ENCODE assay signal across 1 cellular context in the genomic region with DNA sequence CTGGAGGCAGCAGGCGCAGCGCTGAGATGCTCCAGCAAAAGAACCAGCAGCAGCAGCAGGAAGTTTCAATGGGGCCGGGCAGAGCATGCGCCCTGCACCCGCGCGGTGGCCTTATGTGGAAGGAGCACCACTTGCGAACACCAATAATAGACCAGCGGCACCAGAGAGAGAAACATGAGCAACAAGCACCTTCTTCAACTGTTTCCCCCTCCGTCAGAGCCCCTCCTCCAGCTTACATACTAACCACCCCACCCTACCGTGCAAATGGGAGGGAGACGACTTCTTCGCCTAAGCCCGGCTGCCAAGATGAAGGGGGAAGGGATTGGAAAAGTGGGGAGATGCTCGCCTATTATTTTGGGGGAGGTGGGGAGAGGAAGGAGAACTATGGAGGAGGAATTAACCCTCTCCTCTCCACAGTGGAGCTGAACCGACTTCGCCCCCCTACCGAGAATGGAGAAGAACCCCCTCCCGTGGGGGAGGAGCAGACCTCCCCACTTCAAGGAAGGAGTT.
A peak's percentile ranks its signal among the peaks of the same experiment; 100 is the strongest.
TF ChIP-seq lines count a peak whose summit lies in the region.

No MANE protein-coding gene starts in this region.

TF ChIP-seq in K562, 482 proteins besides CTCF, POLR2A, EP300 and RAD21 (continued from another document and continues in another):
- TF ChIP-seq, protein P1, sequence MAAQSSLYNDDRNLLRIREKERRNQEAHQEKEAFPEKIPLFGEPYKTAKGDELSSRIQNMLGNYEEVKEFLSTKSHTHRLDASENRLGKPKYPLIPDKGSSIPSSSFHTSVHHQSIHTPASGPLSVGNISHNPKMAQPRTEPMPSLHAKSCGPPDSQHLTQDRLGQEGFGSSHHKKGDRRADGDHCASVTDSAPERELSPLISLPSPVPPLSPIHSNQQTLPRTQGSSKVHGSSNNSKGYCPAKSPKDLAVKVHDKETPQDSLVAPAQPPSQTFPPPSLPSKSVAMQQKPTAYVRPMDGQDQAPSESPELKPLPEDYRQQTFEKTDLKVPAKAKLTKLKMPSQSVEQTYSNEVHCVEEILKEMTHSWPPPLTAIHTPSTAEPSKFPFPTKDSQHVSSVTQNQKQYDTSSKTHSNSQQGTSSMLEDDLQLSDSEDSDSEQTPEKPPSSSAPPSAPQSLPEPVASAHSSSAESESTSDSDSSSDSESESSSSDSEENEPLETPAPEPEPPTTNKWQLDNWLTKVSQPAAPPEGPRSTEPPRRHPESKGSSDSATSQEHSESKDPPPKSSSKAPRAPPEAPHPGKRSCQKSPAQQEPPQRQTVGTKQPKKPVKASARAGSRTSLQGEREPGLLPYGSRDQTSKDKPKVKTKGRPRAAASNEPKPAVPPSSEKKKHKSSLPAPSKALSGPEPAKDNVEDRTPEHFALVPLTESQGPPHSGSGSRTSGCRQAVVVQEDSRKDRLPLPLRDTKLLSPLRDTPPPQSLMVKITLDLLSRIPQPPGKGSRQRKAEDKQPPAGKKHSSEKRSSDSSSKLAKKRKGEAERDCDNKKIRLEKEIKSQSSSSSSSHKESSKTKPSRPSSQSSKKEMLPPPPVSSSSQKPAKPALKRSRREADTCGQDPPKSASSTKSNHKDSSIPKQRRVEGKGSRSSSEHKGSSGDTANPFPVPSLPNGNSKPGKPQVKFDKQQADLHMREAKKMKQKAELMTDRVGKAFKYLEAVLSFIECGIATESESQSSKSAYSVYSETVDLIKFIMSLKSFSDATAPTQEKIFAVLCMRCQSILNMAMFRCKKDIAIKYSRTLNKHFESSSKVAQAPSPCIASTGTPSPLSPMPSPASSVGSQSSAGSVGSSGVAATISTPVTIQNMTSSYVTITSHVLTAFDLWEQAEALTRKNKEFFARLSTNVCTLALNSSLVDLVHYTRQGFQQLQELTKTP (IDR thresholded peaks at IDR 0.05; ENCODE audit: low read depth in 1 of 2, partially characterized antibody in 2 of 2) = peak in 1 of 2 experiments; percentile 60
- no peak for TF ChIP-seq ZNF717 (CRISPR knock-in tag; IDR thresholded peaks at IDR 0.05)
- TF ChIP-seq ATF1 (CRISPR knock-in tag; IDR thresholded peaks at IDR 0.05) = no peak
- peak; percentile 45 for TF ChIP-seq ATF1 (tag; IDR thresholded peaks at IDR 0.05)
- TF ChIP-seq NR2C2 (CRISPR knock-in tag; IDR thresholded peaks at IDR 0.05) = no peak
- TF ChIP-seq NR2C2 (tag; IDR thresholded peaks at IDR 0.05) = no peak
- TF ChIP-seq MLLT1 (IDR thresholded peaks at IDR 0.05) = 0 out of 4 replicates have a peak, but pooled peaks of 1 of the 2 experiments have one; percentile 34
- no peak for TF ChIP-seq KHSRP (IDR thresholded peaks at IDR 0.05)
- TF ChIP-seq SREBF2 (CRISPR knock-in tag; IDR thresholded peaks at IDR 0.05) = no peak
- peak; percentile 2; the same call in 1 of the 2 replicates for TF ChIP-seq POLR2AphosphoS5 (IDR thresholded peaks at IDR 0.05; ENCODE audit: control insufficient read depth, insufficient read depth, low read depth, low read length)
- TF ChIP-seq TEAD2 (tag; IDR thresholded peaks at IDR 0.05) = no peak
- TF ChIP-seq TAL1 (IDR thresholded peaks at IDR 0.05) = no peak; the same call in 1 of the 2 replicates
- TF ChIP-seq PCBP1 (IDR thresholded peaks at IDR 0.05; ENCODE audit: low read depth, low read length, poor library complexity, severe bottlenecking) = peak; percentile 2
- no peak for TF ChIP-seq SMC3 (conservative IDR thresholded peaks at IDR 0.05; ENCODE audit: insufficient read depth, low read depth, low read length)
- TF ChIP-seq ASH1L (IDR thresholded peaks at IDR 0.05; ENCODE audit: borderline replicate concordance, low read depth, partially characterized antibody) = no peak
- TF ChIP-seq, protein P2, sequence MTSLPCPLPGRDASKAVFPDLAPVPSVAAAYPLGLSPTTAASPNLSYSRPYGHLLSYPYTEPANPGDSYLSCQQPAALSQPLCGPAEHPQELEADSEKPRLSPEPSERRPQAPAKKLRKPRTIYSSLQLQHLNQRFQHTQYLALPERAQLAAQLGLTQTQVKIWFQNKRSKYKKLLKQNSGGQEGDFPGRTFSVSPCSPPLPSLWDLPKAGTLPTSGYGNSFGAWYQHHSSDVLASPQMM (CRISPR knock-in tag; IDR thresholded peaks at IDR 0.05) = no peak
- TF ChIP-seq ZKSCAN8 (CRISPR knock-in tag; IDR thresholded peaks at IDR 0.05) = no peak
- TF ChIP-seq CEBPG (CRISPR knock-in tag; IDR thresholded peaks at IDR 0.05) = 0 out of 2 replicates have a peak, but pooled peaks have one; percentile 9
- TF ChIP-seq CEBPG (tag; conservative IDR thresholded peaks at IDR 0.05 in 1 of 2, IDR thresholded peaks at IDR 0.05 in 1 of 2) = no peak
- no peak for TF ChIP-seq MCM2 (IDR thresholded peaks at IDR 0.05; ENCODE audit: low read depth)
- TF ChIP-seq ZBTB17 (CRISPR knock-in tag; IDR thresholded peaks at IDR 0.05) = no peak
- 0 out of 4 replicates have a peak, but pooled peaks of 1 of the 2 experiments have one; percentile 45 for TF ChIP-seq ARNT (IDR thresholded peaks at IDR 0.05)
- no peak; the same call in 1 of the 2 replicates for TF ChIP-seq MTA2 (IDR thresholded peaks at IDR 0.05; ENCODE audit: low read depth)
- peak; percentile 4 for TF ChIP-seq CHD1 (IDR thresholded peaks at IDR 0.05; ENCODE audit: low read length)
- TF ChIP-seq MIER1 (IDR thresholded peaks at IDR 0.05; ENCODE audit: low read depth) = 0 out of 2 replicates have a peak, but pooled peaks have one; percentile 34
- TF ChIP-seq FOXM1 (IDR thresholded peaks at IDR 0.05; ENCODE audit: low read depth) = peak; percentile 39; the same call in 1 of the 2 replicates
- no peak for TF ChIP-seq FOXM1 (CRISPR knock-in tag; IDR thresholded peaks at IDR 0.05; ENCODE audit: low read depth)
- TF ChIP-seq ETV1 (tag; conservative IDR thresholded peaks at IDR 0.05; ENCODE audit: low read depth) = peak; percentile 14; the same call in 1 of the 2 replicates
- TF ChIP-seq, protein P3, sequence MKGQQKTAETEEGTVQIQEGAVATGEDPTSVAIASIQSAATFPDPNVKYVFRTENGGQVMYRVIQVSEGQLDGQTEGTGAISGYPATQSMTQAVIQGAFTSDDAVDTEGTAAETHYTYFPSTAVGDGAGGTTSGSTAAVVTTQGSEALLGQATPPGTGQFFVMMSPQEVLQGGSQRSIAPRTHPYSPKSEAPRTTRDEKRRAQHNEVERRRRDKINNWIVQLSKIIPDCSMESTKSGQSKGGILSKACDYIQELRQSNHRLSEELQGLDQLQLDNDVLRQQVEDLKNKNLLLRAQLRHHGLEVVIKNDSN (CRISPR knock-in tag; IDR thresholded peaks at IDR 0.05) = peak; percentile 2; the same call in 1 of the 2 replicates
- TF ChIP-seq LEF1 (IDR thresholded peaks at IDR 0.05) = no peak
- TF ChIP-seq GABPB1 (CRISPR knock-in tag; IDR thresholded peaks at IDR 0.05) = peak; percentile 14; the same call in 1 of the 2 replicates
- 0 out of 2 replicates have a peak, but pooled peaks have one; percentile 26 for TF ChIP-seq ATF6 (CRISPR knock-in tag; IDR thresholded peaks at IDR 0.05)
- TF ChIP-seq ESRRA (IDR thresholded peaks at IDR 0.05; ENCODE audit: borderline replicate concordance, low read depth) = no peak
- TF ChIP-seq TOE1 (IDR thresholded peaks at IDR 0.05; ENCODE audit: borderline replicate concordance) = 0 out of 2 replicates have a peak, but pooled peaks have one; percentile 56
- no peak for TF ChIP-seq TOE1 (CRISPR knock-in tag; IDR thresholded peaks at IDR 0.05; ENCODE audit: borderline replicate concordance, low read depth)
- 0 out of 2 replicates have a peak, but pooled peaks have one; percentile 43 for TF ChIP-seq KLF13 (tag; IDR thresholded peaks at IDR 0.05; ENCODE audit: borderline replicate concordance, low read depth)
- TF ChIP-seq ETV5 (CRISPR knock-in tag; IDR thresholded peaks at IDR 0.05; ENCODE audit: low read depth) = peak; percentile 34; the same call in 1 of the 2 replicates
- no peak; a peak in 1 of 6 replicates for TF ChIP-seq ZBTB11 (CRISPR knock-in tag; IDR thresholded peaks at IDR 0.05)
- peak; percentile 70; the same call in 1 of the 2 replicates for TF ChIP-seq NKRF (IDR thresholded peaks at IDR 0.05; ENCODE audit: borderline replicate concordance)
- peak; percentile 32 for TF ChIP-seq KDM5B (IDR thresholded peaks at IDR 0.05; ENCODE audit: insufficient replicate concordance, low read depth, low read length)
- TF ChIP-seq KLF6 (CRISPR knock-in tag; IDR thresholded peaks at IDR 0.05; ENCODE audit: borderline replicate concordance) = no peak
- no peak for TF ChIP-seq ZNF592 (IDR thresholded peaks at IDR 0.05)
